In the genomic region with DNA sequence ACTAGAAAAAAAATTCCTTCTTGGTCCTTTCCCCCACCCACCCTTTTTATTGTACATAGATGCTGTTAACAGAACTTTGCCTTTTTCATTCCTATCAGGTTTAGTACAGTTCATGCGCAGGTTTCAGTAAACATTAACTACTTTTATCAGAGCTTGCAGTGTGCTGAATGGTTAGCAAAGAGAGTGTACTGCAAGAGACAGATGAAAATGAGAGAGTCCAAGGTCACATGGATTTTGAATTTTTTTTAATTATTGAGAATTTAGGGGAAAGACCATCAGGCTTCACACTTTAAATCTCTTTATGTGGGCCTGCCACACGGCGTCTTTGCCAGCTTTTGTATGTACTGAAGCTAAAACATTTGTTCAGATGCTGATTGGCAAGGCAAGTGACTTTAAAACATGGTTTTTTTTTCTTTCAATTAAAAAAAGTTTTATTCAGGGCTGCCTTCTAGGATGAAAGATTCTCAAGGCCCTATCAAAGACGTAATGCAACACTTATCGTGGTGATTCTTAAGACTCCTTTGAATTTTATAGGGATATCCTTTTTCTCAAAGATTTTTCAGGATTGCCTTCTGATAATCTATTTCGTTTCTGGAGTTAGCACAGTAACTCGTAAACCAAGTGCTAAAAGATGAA, we compare ENCODE assay signal across 8 cellular contexts. TPM values are rescaled to one million over a fixed set of nuclear protein-coding genes. Genes with fewer than 3 reads are reported as not detected.
DNase-seq lines count a peak whose midpoint lies in the region; ATAC-seq and TF ChIP-seq lines count a peak whose summit lies in the region.

No MANE protein-coding gene starts in this region.

- ATAC-seq in gastroesophageal sphincter, result no peak
- ATAC-seq in HG03139 (IDR thresholded peaks at IDR 0.05; ENCODE audit: unreplicated experiment), result no peak

- H3K36me3 ChIP-seq in Peyer's patch (no peaks in the 10 kb centered on the region), gastroesophageal sphincter (no peaks in the 10 kb centered on the region), skeletal muscle satellite cell (ENCODE audit: insufficient read depth, low read length) (no peaks in the 10 kb centered on the region)

- H3K27me3 ChIP-seq in Peyer's patch (no peaks in the 10 kb centered on the region), gastroesophageal sphincter (no peaks in the 10 kb centered on the region), skeletal muscle satellite cell (ENCODE audit: control insufficient read depth, insufficient read depth, low read length) (no peaks in the 10 kb centered on the region)

- H3K27ac ChIP-seq in Peyer's patch, result peak overlapping the region; percentile 88 to 99 (median 94)
- H3K27ac ChIP-seq in gastroesophageal sphincter, result peak overlapping the region; percentile 79 to 97 (median 96)

- H3K9me3 ChIP-seq in Peyer's patch (no peaks in the 10 kb centered on the region), gastroesophageal sphincter (no peaks in the 10 kb centered on the region), skeletal muscle satellite cell (replicated peaks; ENCODE audit: low read length) (no peaks in the 10 kb centered on the region)

- DNase-seq in DMS53 (lab: John Stamatoyannopoulos, UW) (peak; percentile 55), DMS53 treated with DMSO at 0.1 percent for 48 hours (lab: John Stamatoyannopoulos, UW; ENCODE audit: unreplicated experiment) (no peak), Peyer's patch (no peak), hypothalamus (lab: John Stamatoyannopoulos, UW) (no peak), GM19240 (ENCODE audit: insufficient read length, low spot score) (no peak)

- H3K4me1 ChIP-seq in Peyer's patch (peaks cover 4 to 75% (median 16%) of the 10 kb centered on the region in 4 donors), gastroesophageal sphincter (peaks cover 5 to 88% (median 31%) of the 10 kb centered on the region in 3 donors), skeletal muscle satellite cell (ENCODE audit: control insufficient read depth, insufficient read depth, low read length) (peaks cover 56% of the 10 kb centered on the region)

- H3K4me2 ChIP-seq in skeletal muscle satellite cell (ENCODE audit: low read length), result peak overlapping the region; percentile 97

- H3K9ac ChIP-seq in skeletal muscle satellite cell (ENCODE audit: low read depth, low read length), result peak overlapping the region; percentile 95

- H3K4me3 ChIP-seq in Peyer's patch (peak overlapping the region in 1 of 4 donors; percentile 63), gastroesophageal sphincter (no peak overlapping the region), skeletal muscle satellite cell (ENCODE audit: low read length) (peak overlapping the region; percentile 85)

- TF ChIP-seq CTCF in Peyer's patch (IDR thresholded peaks at IDR 0.05), result no peak
- no peak for TF ChIP-seq CTCF in gastroesophageal sphincter (IDR thresholded peaks at IDR 0.05)

- TF ChIP-seq POLR2A in Peyer's patch (IDR thresholded peaks at IDR 0.05) (no peak), gastroesophageal sphincter (IDR thresholded peaks at IDR 0.05) (no peak)

- WGBS in gastroesophageal sphincter (ENCODE audit: low coverage in 1 of 2), 2 donors, result 54 to 78% methylated on average over 7 of the region's 7 CpGs

- no peak for TF ChIP-seq EP300 in gastroesophageal sphincter (IDR thresholded peaks at IDR 0.05)

RNA-seq across cellular contexts. Expression of a gene that starts 32.2 kb away (rescaled TPM):
- total RNA-seq in Peyer's patch, result 100 to 1,000 TPM in 3 of 4 donors, 10 to 100 TPM in 1; 65.0 to 118 (median 113) TPM
- total RNA-seq in gastroesophageal sphincter, result 10 to 100 TPM; 20.3 to 40.8 (median 28.1) TPM
- 14.2 and 14.7 TPM in 2 replicates for total RNA-seq in skeletal muscle satellite cell (2012; rRNA removed)
